ENCODE assay signal across 17 cellular contexts in the genomic region with DNA sequence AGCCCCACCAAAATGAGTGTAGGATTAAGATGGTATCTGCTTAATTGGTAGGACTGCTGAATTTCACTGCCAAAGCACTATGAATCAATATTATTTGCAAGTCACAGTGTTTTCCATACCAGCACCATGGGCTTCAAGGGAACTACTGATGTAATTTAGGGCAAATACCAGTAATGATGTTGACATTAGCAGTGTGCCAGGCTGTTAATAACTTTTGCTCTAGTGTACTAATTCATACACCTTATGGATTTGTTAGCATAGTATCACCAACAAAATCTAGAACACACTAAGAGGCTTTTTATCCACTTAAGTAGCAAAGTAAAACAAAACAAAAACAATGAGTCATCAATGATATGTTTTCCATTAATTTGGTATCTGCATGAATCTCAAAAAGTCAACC.
A peak's percentile ranks its signal among the peaks of the same experiment; 100 is the strongest.
DNase-seq lines count a peak whose midpoint lies in the region; TF ChIP-seq lines count a peak whose summit lies in the region.
"Had no signal": no experiment of that assay in that cellular context is flagged by ENCODE, and none has a peak within 500 bp of the region (broad histone marks: within the 10 kb centered on the region; RNA-seq: fewer than 3 reads in every experiment).

No MANE protein-coding gene starts in this region.

- H3K9me3 ChIP-seq in osteoblast (ENCODE audit: low read depth, low read length), result no peaks in the 10 kb centered on the region
- H3K9me3 ChIP-seq: SJCRH30 had no signal

- H3K27me3 ChIP-seq in osteoblast (ENCODE audit: insufficient read depth, low read length), result no peaks in the 10 kb centered on the region
- H3K27me3 ChIP-seq: SJCRH30 had no signal

- H3K36me3 Mint-ChIP-seq in T-helper 2 cell treated with Interferon-gamma antibody and Interleukin-4, amounts not matched to agents 5 μg/mL and 100 μg/mL, for 36 hours (ENCODE audit: low read depth), result no peaks in the 10 kb centered on the region
- H3K36me3 Mint-ChIP-seq: CD4-positive, alpha-beta memory T cell had no signal

- no peak overlapping the region for H3K4me2 ChIP-seq in osteoblast (ENCODE audit: insufficient read depth, low read length)
- H3K4me2 ChIP-seq: GM23338 had no signal

- TF ChIP-seq CTCF in retinal pigment epithelial cell (conservative IDR thresholded peaks at IDR 0.05; ENCODE audit: low read depth, low read length), result no peak
- TF ChIP-seq CTCF in osteoblast (IDR thresholded peaks at IDR 0.05; ENCODE audit: extremely low read depth, low read depth, low read length), result no peak

- H3K4me1 ChIP-seq in osteoblast (ENCODE audit: insufficient read depth, low read length), result no peaks in the 10 kb centered on the region

- no peak overlapping the region for H2AFZ ChIP-seq in osteoblast (ENCODE audit: low read length)
- H2AFZ ChIP-seq: GM23338 had no signal

- H3K27ac ChIP-seq in osteoblast (ENCODE audit: low read depth, low read length), result no peak overlapping the region
- H3K27ac ChIP-seq: SJCRH30 had no signal

- no peak overlapping the region for H3K27ac Mint-ChIP-seq in T-helper 2 cell treated with Interferon-gamma antibody and Interleukin-4, amounts not matched to agents 5 μg/mL and 100 μg/mL, for 36 hours
- H3K27ac Mint-ChIP-seq: CD4-positive, alpha-beta memory T cell; GM23338 had no signal

- no peaks in the 10 kb centered on the region for H3K27me3 Mint-ChIP-seq in T-helper 2 cell treated with Interferon-gamma antibody and Interleukin-4, amounts not matched to agents 5 μg/mL and 100 μg/mL, for 36 hours (ENCODE audit: low read depth)
- H3K27me3 Mint-ChIP-seq: CD4-positive, alpha-beta memory T cell had no signal

- H3K36me3 ChIP-seq in osteoblast (ENCODE audit: insufficient read depth, low read length), result no peaks in the 10 kb centered on the region
- H3K36me3 ChIP-seq: SJCRH30 had no signal

- H3K9me3 Mint-ChIP-seq in T-helper 2 cell treated with Interferon-gamma antibody and Interleukin-4, amounts not matched to agents 5 μg/mL and 100 μg/mL, for 36 hours, result peaks cover 8% of the 10 kb centered on the region
- H3K9me3 Mint-ChIP-seq: GM23338 had no signal

- H3K4me3 ChIP-seq in retinal pigment epithelial cell (ENCODE audit: low read length) (no peak overlapping the region), osteoblast (ENCODE audit: insufficient read depth, low read length) (no peak overlapping the region)
- H3K4me3 ChIP-seq: GM23338, SJCRH30 had no signal

- no peak overlapping the region for H3K4me3 Mint-ChIP-seq in T-helper 2 cell treated with Interferon-gamma antibody and Interleukin-4, amounts not matched to agents 5 μg/mL and 100 μg/mL, for 36 hours
- H3K4me3 Mint-ChIP-seq: CD4-positive, alpha-beta memory T cell; GM23338 had no signal

- H3K79me2 ChIP-seq in osteoblast (ENCODE audit: insufficient read depth, low read length), result no peaks in the 10 kb centered on the region

- H4K20me1 ChIP-seq in osteoblast (ENCODE audit: insufficient read depth, low read length), result no peaks in the 10 kb centered on the region

- DNase-seq in NCI-H2081 (lab: John Stamatoyannopoulos, UW) (peak; percentile 30 to 72), NCI-H2081 treated with DMSO at 0.1 percent for 48 hours (lab: John Stamatoyannopoulos, UW) (no peak), NCI-H2029 (lab: John Stamatoyannopoulos, UW) (peak; percentile 17), NCI-H748 treated with DMSO at 0.1 percent for 48 hours (lab: John Stamatoyannopoulos, UW) (peak; percentile 45), retinal pigment epithelial cell (ENCODE audit: low read depth) (peak; percentile 20), osteoblast (ENCODE audit: insufficient read length, low spot score, missing footprints) (no peak)
- DNase-seq in stimulated activated CD4-positive, alpha-beta T cell treated with anti-CD3 and anti-CD28 coated beads, Interleukin-4, amount 100 ng/mL, for 1 hour, result no peak
- no peak for DNase-seq in T-helper 2 cell treated with Interferon-gamma antibody and Interleukin-4, amounts not matched to agents 5 μg/mL and 100 μg/mL, for 36 hours (ENCODE audit: low spot score)
- DNase-seq: 8988T; CD4-positive, alpha-beta memory T cell; Kasumi-1; MM.1S; NCI-H1930; NCI-H82; SJCRH30; SW 1271 had no signal

- H3K4me1 Mint-ChIP-seq in T-helper 2 cell treated with Interferon-gamma antibody and Interleukin-4, amounts not matched to agents 5 μg/mL and 100 μg/mL, for 36 hours (ENCODE audit: low read depth), result no peaks in the 10 kb centered on the region
- H3K4me1 Mint-ChIP-seq: CD4-positive, alpha-beta memory T cell had no signal

Comparison
In these comparisons a context has a peak if more than half of its experiments do, and no peak if none do; other contexts are left out.
1. DNase-seq: peak in NCI-H2081 (2 of 2), NCI-H2029 (single experiment), NCI-H748 treated with DMSO at 0.1 percent for 48 hours (single experiment) and retinal pigment epithelial cell (single experiment); none in NCI-H2081 treated with DMSO at 0.1 percent for 48 hours (single experiment), osteoblast (single experiment), stimulated activated CD4-positive, alpha-beta T cell treated with anti-CD3 and anti-CD28 coated beads, Interleukin-4, amount 100 ng/mL, for 1 hour (single experiment) and T-helper 2 cell treated with Interferon-gamma antibody and Interleukin-4, amounts not matched to agents 5 μg/mL and 100 μg/mL, for 36 hours (single experiment).